Comparison of ENCODE assay signal across 12 cellular contexts in genomic region chr3:109337393-109337792, GRCh38. TPM values are rescaled to one million over a fixed set of nuclear protein-coding genes. Genes with fewer than 3 reads are reported as not detected.
A peak's percentile ranks its signal among the peaks of the same experiment; 100 is the strongest.
DNase-seq lines count a peak whose midpoint lies in the region; ATAC-seq and TF ChIP-seq lines count a peak whose summit lies in the region.
"Had no signal": no experiment of that assay in that cellular context is flagged by ENCODE, and none has a peak within 500 bp of the region (broad histone marks: within the 10 kb centered on the region; RNA-seq: fewer than 3 reads in every experiment).

Gene DPPA4 (minus strand): TSS chr3:109337546. CDS start chr3:109337517, 29 bp downstream.

- no peaks in the 10 kb centered on the region for H3K27me3 ChIP-seq in testis
- no peaks in the 10 kb centered on the region for H3K27me3 ChIP-seq in A673 (replicated peaks; ENCODE audit: insufficient read depth, low read depth, low read length, poor library complexity)

- peaks cover 2% of the 10 kb centered on the region for H3K36me3 Mint-ChIP-seq in activated T-cell treated with anti-CD3 and anti-CD28 coated beads, Interleukin-2, amount 50 U/mL, for 4 hours (ENCODE audit: insufficient read depth)

- TF ChIP-seq CTCF in choroid plexus epithelial cell (conservative IDR thresholded peaks at IDR 0.05; ENCODE audit: low read depth, low read length), result no peak
- TF ChIP-seq CTCF in testis (IDR thresholded peaks at IDR 0.05), result no peak
- no peak for TF ChIP-seq CTCF in A673 (conservative IDR thresholded peaks at IDR 0.05; ENCODE audit: low read depth, low read length)

- no peak for ATAC-seq in activated T-cell treated with anti-CD3 and anti-CD28 coated beads, Interleukin-2, amount 50 U/mL, for 4 hours
- ATAC-seq: K562 had no signal

- peaks cover 10% of the 10 kb centered on the region for H3K4me1 Mint-ChIP-seq in activated T-cell treated with anti-CD3 and anti-CD28 coated beads, Interleukin-2, amount 50 U/mL, for 4 hours (ENCODE audit: low read depth)

- H3K4me3 ChIP-seq in choroid plexus epithelial cell (ENCODE audit: low read depth, low read length) (peak within 1 kb of the TSS; percentile 54), mesodermal cell (ENCODE audit: extremely low read depth, insufficient read depth, low read length, poor library complexity, severe bottlenecking) (peak within 1 kb of the TSS; percentile 69), testis (peak within 1 kb of the TSS; percentile 10 to 56), A673 (ENCODE audit: low read depth, low read length, poor library complexity, severe bottlenecking) (no peak within 1 kb of the TSS)
- H3K4me3 ChIP-seq: K562 had no signal

- H3K36me3 ChIP-seq in mesodermal cell (ENCODE audit: control insufficient read depth, insufficient read depth, low read length) (peaks cover 19% of the 10 kb centered on the region), testis (ENCODE audit: low read depth, missing control alignments) (no peaks in the 10 kb centered on the region), A673 (ENCODE audit: insufficient read depth, low read length, poor library complexity, severe bottlenecking) (no peaks in the 10 kb centered on the region)

- peak within 1 kb of the TSS; percentile 72 for H3K4me3 Mint-ChIP-seq in activated T-cell treated with anti-CD3 and anti-CD28 coated beads, Interleukin-2, amount 50 U/mL, for 4 hours

- peaks cover 37% of the 10 kb centered on the region for H3K27me3 Mint-ChIP-seq in activated T-cell treated with anti-CD3 and anti-CD28 coated beads, Interleukin-2, amount 50 U/mL, for 4 hours (ENCODE audit: low read depth)

- H3K9me3 ChIP-seq in mesodermal cell (ENCODE audit: control insufficient read depth, low read length) (no peaks in the 10 kb centered on the region), testis (no peaks in the 10 kb centered on the region), A673 (ENCODE audit: low read depth, low read length, poor library complexity, severe bottlenecking) (no peaks in the 10 kb centered on the region)

- DNase-seq in activated T-cell treated with anti-CD3 and anti-CD28 coated beads, Interleukin-2, amount 50 U/mL, for 4 hours, result no peak
- DNase-seq in activated T-cell treated with anti-CD3 and anti-CD28 coated beads for 4 hours (no peak), choroid plexus epithelial cell (ENCODE audit: low read depth) (peak; percentile 38), testis (peak; percentile 52), A673 (ENCODE audit: low spot score) (no peak), NCI-H82 (lab: John Stamatoyannopoulos, UW) (no peak), GOT3 (lab: John Stamatoyannopoulos, UW) (no peak)
- DNase-seq: NCI-H69, small intestine had no signal

- H3K4me1 ChIP-seq in mesodermal cell (ENCODE audit: control insufficient read depth, insufficient read depth, low read length, poor library complexity, severe bottlenecking) (peaks cover 6% of the 10 kb centered on the region), testis (no peaks in the 10 kb centered on the region), A673 (ENCODE audit: insufficient read depth, low read length, poor library complexity, severe bottlenecking) (no peaks in the 10 kb centered on the region)

- TF ChIP-seq POLR2A in testis (IDR thresholded peaks at IDR 0.05), result no peak

- peak within 1 kb of the TSS; percentile 90 for H3K27ac ChIP-seq in mesodermal cell (ENCODE audit: low read depth, low read length, severe bottlenecking)
- H3K27ac ChIP-seq in testis, result no peak within 1 kb of the TSS
- H3K27ac ChIP-seq in A673 (ENCODE audit: low read depth, low read length, poor library complexity, severe bottlenecking), result no peak within 1 kb of the TSS

- intact Hi-C loops in testis (cut with DNase I; ENCODE audit: low total_unique reads) (no loop called here), A673 (cut with micrococcal nuclease; ENCODE audit: unreplicated experiment) (no loop called here)

- WGBS in mesodermal cell (ENCODE audit: insufficient coverage in 2 of 2), 2 experiments, result 0 to 15% methylated on average over 1 to 4 of the region's 5 CpGs
- WGBS in testis, 2 donors, result 52 to 55% methylated on average over 5 of the region's 5 CpGs

- POLR2A ChIA-PET in A673 (lab: Charles Lee; ENCODE audit: low non-redundant PET), result no interaction called here

- BruUV-seq in A673 (replicated peaks; lab: Mats Ljungman, UMichigan), result no TSS peak

- peaks cover 3% of the 10 kb centered on the region for H3K9me3 Mint-ChIP-seq in activated T-cell treated with anti-CD3 and anti-CD28 coated beads, Interleukin-2, amount 50 U/mL, for 4 hours

- CTCF ChIA-PET in A673 (lab: Charles Lee), result no interaction called here

RNA-seq across cellular contexts. Expression of gene DPPA4, which starts in this region (rescaled TPM):
- total RNA-seq in activated T-cell treated with anti-CD3 and anti-CD28 coated beads, Interleukin-2, amount 50 U/mL, for 4 hours, result 1 to 10 TPM; 1.1 to 1.5 (median 1.5) TPM
- polyA plus RNA-seq in mesodermal cell (2013, experiment 1 of 2), result 68.3 TPM
- 69.9 TPM for polyA plus RNA-seq in mesodermal cell (2013, experiment 2 of 2)
- total RNA-seq in testis (10 to 100 TPM; 14.6 to 16.9 TPM), A673 (2021) (not detected in 2 replicates)
- polyA plus RNA-seq in testis (ENCODE audit: insufficient read depth, low read depth, low replicate concordance), result 8.8 TPM
- total RNA-seq: endothelial cell of umbilical vein had no signal
- polyA plus RNA-seq: K562 had no signal

Comparison
In these comparisons a context has a peak if more than half of its experiments do, and no peak if none do; other contexts are left out.
1. RNA of gene DPPA4 (total RNA-seq): 14.6 to 16.9 TPM in testis; 1.1 to 1.5 TPM in activated T-cell treated with anti-CD3 and anti-CD28 coated beads, Interleukin-2, amount 50 U/mL, for 4 hours and not detected in A673; every median in the first group is over 4 times any median in the second.
2. DNase-seq: peak in choroid plexus epithelial cell (single experiment) and testis (single experiment); none in activated T-cell treated with anti-CD3 and anti-CD28 coated beads, Interleukin-2, amount 50 U/mL, for 4 hours (single experiment), activated T-cell treated with anti-CD3 and anti-CD28 coated beads for 4 hours (single experiment), A673 (single experiment), NCI-H82 (single experiment) and GOT3 (single experiment).